ENCODE assay signal across 11 cellular contexts in genomic region chrX:56231706-56232105, GRCh38. TPM values are rescaled to one million over a fixed set of nuclear protein-coding genes. Genes with fewer than 3 reads are reported as not detected.
DNase-seq lines count a peak whose midpoint lies in the region; ATAC-seq, FAIRE-seq and TF ChIP-seq lines count a peak whose summit lies in the region.
"Had no signal": no experiment of that assay in that cellular context is flagged by ENCODE, and none has a peak within 500 bp of the region (broad histone marks: within the 10 kb centered on the region; RNA-seq: fewer than 3 reads in every experiment).

No MANE protein-coding gene starts in this region.

- CTCF ChIA-PET in CD4-positive, alpha-beta T cell (lab: Charles Lee): no interaction called here

- no peaks in the 10 kb centered on the region for H3K36me3 ChIP-seq in Peyer's patch
- H3K36me3 ChIP-seq in esophagus (ENCODE audit: control insufficient read depth in 2 of 2, insufficient read depth in 2 of 2, low read length in 1 of 2): no peaks in the 10 kb centered on the region
- H3K36me3 ChIP-seq in neural cell (ENCODE audit: insufficient read depth, low read length): no peaks in the 10 kb centered on the region

- H3K36me3 Mint-ChIP-seq in CD4-positive, alpha-beta T cell (ENCODE audit: low read depth): no peaks in the 10 kb centered on the region

- TF ChIP-seq RAD21 in neural cell (conservative IDR thresholded peaks at IDR 0.05): no peak

- no peak overlapping the region for H3K9ac ChIP-seq in neural cell (ENCODE audit: low read length)

- H3F3A ChIP-seq in neural cell (ENCODE audit: insufficient read depth, low read length, poor library complexity, severe bottlenecking): no peaks in the 10 kb centered on the region

- TF ChIP-seq CTCF in CD4-positive, alpha-beta T cell (IDR thresholded peaks at IDR 0.05): no peak
- TF ChIP-seq CTCF in Peyer's patch (IDR thresholded peaks at IDR 0.05) (no peak), neural cell (IDR thresholded peaks at IDR 0.05; ENCODE audit: poor library complexity, severe bottlenecking) (no peak)

- H3K9me3 ChIP-seq in CD4-positive, alpha-beta T cell (ENCODE audit: control insufficient read depth, low read length): no peaks in the 10 kb centered on the region
- no peaks in the 10 kb centered on the region for H3K9me3 ChIP-seq in Peyer's patch
- H3K9me3 ChIP-seq in esophagus (ENCODE audit: control insufficient read depth in 2 of 2, insufficient read depth in 1 of 2, low read depth in 1 of 2, low read length in 1 of 2): no peaks in the 10 kb centered on the region
- H3K9me3 ChIP-seq in neural cell (ENCODE audit: low read length): no peaks in the 10 kb centered on the region
- H3K9me3 ChIP-seq: Caco-2 had no signal

- TF ChIP-seq POLR2A in Peyer's patch (IDR thresholded peaks at IDR 0.05) (no peak), GM12892 (IDR thresholded peaks at IDR 0.05; ENCODE audit: low read depth, low read length) (no peak), GM18505 (IDR thresholded peaks at IDR 0.05; ENCODE audit: borderline replicate concordance, extremely low read depth, insufficient read depth, insufficient read length) (no peak)

- no peak for DNase-seq in CD4-positive, alpha-beta T cell
- DNase-seq in Peyer's patch: no peak
- DNase-seq in GM12892 (ENCODE audit: insufficient read length): no peak
- no peak for DNase-seq in activated effector memory CD4-positive, alpha-beta T cell treated with anti-CD3 and anti-CD28 coated beads, Interleukin-2, amount 50 U/mL, for 16 hours
- DNase-seq: Caco-2, NCI-H2029 had no signal

- no peaks in the 10 kb centered on the region for H3K27me3 ChIP-seq in CD4-positive, alpha-beta T cell (ENCODE audit: control insufficient read depth, insufficient read depth, low read length)
- H3K27me3 ChIP-seq in Peyer's patch (no peaks in the 10 kb centered on the region), esophagus (ENCODE audit: control insufficient read depth in 1 of 2, insufficient read depth in 2 of 2, low read length in 2 of 2) (peaks cover 0 to 7% of the 10 kb centered on the region in 2 donors), neural cell (ENCODE audit: insufficient read depth, low read depth, low read length) (no peaks in the 10 kb centered on the region)

- H3K79me2 ChIP-seq in neural cell (replicated peaks; ENCODE audit: insufficient read depth, low read length): no peaks in the 10 kb centered on the region

- H3K4me1 ChIP-seq in Peyer's patch: no peaks in the 10 kb centered on the region
- no peaks in the 10 kb centered on the region for H3K4me1 ChIP-seq in esophagus (ENCODE audit: control insufficient read depth in 2 of 2, insufficient read depth in 2 of 2, low read length in 1 of 2)
- H3K4me1 ChIP-seq: Caco-2 had no signal

- H3K9me3 Mint-ChIP-seq in CD4-positive, alpha-beta T cell: no peaks in the 10 kb centered on the region

- no peaks in the 10 kb centered on the region for H3K9me2 ChIP-seq in neural cell (ENCODE audit: insufficient read depth, low read length)

- no peaks in the 10 kb centered on the region for H3K27me3 Mint-ChIP-seq in CD4-positive, alpha-beta T cell

- POLR2A ChIA-PET in CD4-positive, alpha-beta T cell (lab: Charles Lee): interaction anchor here (1.7 kb wide), 1 partner anchor 163 kb away, joined by 6 read pairs; no protein-coding TSS in a partner anchor

- H2AFZ ChIP-seq in neural cell (ENCODE audit: low read depth, low read length): no peak overlapping the region

- 44 to 47% methylated on average over 9 of the region's 9 CpGs for WGBS in esophagus, 2 donors

- H4K20me1 ChIP-seq in neural cell (ENCODE audit: insufficient read depth): no peaks in the 10 kb centered on the region

- H3K4me3 ChIP-seq in Peyer's patch (peak overlapping the region in 3 of 4 donors; percentile 37 to 49 (median 39)), esophagus (ENCODE audit: low read depth in 1 of 2, low read length in 2 of 2) (peak overlapping the region in 1 of 2 donors; percentile 74), neural cell (ENCODE audit: low read length) (peak overlapping the region; percentile 54)

- H3K27ac Mint-ChIP-seq in CD4-positive, alpha-beta T cell: peak overlapping the region; percentile 74

- peak overlapping the region; percentile 83 for H3K4me3 Mint-ChIP-seq in CD4-positive, alpha-beta T cell

- no peak for ATAC-seq in CD4-positive, alpha-beta T cell (ENCODE audit: poor library complexity)
- ATAC-seq in GM18505 (IDR thresholded peaks at IDR 0.05; ENCODE audit: unreplicated experiment): no peak
- ATAC-seq in GM19324 (IDR thresholded peaks at IDR 0.05; ENCODE audit: low FRiP score, unreplicated experiment): no peak

- H3K4me2 ChIP-seq in neural cell (ENCODE audit: low read length): no peak overlapping the region

- H3K27ac ChIP-seq in CD4-positive, alpha-beta T cell (ENCODE audit: low read depth, low read length): no peak overlapping the region
- H3K27ac ChIP-seq in Peyer's patch: peak overlapping the region in 1 of 4 donors; percentile 59
- peak overlapping the region; percentile 20 to 92 for H3K27ac ChIP-seq in esophagus (ENCODE audit: low read depth in 2 of 2, low read length in 1 of 2)
- peak overlapping the region; percentile 34 for H3K27ac ChIP-seq in neural cell (ENCODE audit: low read length)

- peaks cover 35% of the 10 kb centered on the region for H3K4me1 Mint-ChIP-seq in CD4-positive, alpha-beta T cell (ENCODE audit: low read depth)

- intact Hi-C loops in CD4-positive, alpha-beta T cell (cut with DNase I, micrococcal nuclease): loop anchor here in 1 of 2 experiments (10.0 kb wide), 1 partner anchor 327 kb away; no protein-coding TSS in a partner anchor

- no peak for FAIRE-seq in GM12892 (lab: Jason Lieb, UNC)
- FAIRE-seq: endometrium had no signal

- no peak for TF ChIP-seq EP300 in neural cell (conservative IDR thresholded peaks at IDR 0.05; ENCODE audit: poor library complexity, severe bottlenecking)

TF ChIP-seq in neural cell, 6 proteins besides CTCF, POLR2A, EP300 and RAD21:
- TF ChIP-seq, protein P1, sequence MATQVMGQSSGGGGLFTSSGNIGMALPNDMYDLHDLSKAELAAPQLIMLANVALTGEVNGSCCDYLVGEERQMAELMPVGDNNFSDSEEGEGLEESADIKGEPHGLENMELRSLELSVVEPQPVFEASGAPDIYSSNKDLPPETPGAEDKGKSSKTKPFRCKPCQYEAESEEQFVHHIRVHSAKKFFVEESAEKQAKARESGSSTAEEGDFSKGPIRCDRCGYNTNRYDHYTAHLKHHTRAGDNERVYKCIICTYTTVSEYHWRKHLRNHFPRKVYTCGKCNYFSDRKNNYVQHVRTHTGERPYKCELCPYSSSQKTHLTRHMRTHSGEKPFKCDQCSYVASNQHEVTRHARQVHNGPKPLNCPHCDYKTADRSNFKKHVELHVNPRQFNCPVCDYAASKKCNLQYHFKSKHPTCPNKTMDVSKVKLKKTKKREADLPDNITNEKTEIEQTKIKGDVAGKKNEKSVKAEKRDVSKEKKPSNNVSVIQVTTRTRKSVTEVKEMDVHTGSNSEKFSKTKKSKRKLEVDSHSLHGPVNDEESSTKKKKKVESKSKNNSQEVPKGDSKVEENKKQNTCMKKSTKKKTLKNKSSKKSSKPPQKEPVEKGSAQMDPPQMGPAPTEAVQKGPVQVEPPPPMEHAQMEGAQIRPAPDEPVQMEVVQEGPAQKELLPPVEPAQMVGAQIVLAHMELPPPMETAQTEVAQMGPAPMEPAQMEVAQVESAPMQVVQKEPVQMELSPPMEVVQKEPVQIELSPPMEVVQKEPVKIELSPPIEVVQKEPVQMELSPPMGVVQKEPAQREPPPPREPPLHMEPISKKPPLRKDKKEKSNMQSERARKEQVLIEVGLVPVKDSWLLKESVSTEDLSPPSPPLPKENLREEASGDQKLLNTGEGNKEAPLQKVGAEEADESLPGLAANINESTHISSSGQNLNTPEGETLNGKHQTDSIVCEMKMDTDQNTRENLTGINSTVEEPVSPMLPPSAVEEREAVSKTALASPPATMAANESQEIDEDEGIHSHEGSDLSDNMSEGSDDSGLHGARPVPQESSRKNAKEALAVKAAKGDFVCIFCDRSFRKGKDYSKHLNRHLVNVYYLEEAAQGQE (IDR thresholded peaks at IDR 0.05; ENCODE audit: borderline replicate concordance): no peak
- no peak for TF ChIP-seq TAF1 (IDR thresholded peaks at IDR 0.05; ENCODE audit: low read depth)
- TF ChIP-seq SMC3 (conservative IDR thresholded peaks at IDR 0.05; ENCODE audit: poor library complexity): no peak
- no peak for TF ChIP-seq EZH2 (IDR thresholded peaks at IDR 0.05; ENCODE audit: borderline replicate concordance, insufficient read depth, low read length, poor library complexity, severe bottlenecking)
- TF ChIP-seq MXI1 (conservative IDR thresholded peaks at IDR 0.05; ENCODE audit: poor library complexity, severe bottlenecking): no peak
- TF ChIP-seq POLR2AphosphoS5 (IDR thresholded peaks at IDR 0.05): no peak
TF ChIP-seq in neural cell: peak in this region for 0.

RNA-seq across cellular contexts. Expression of gene KLF8, which starts 0.5 kb away (rescaled TPM):
- total RNA-seq in CD4-positive, alpha-beta T cell: 1 to 10 TPM; 5.6 to 6.2 TPM
- 10 to 100 TPM in 1 of 4 donors, 1 to 10 TPM in 3; 1.2 to 30.5 (median 3.2) TPM for total RNA-seq in Peyer's patch
- polyA plus RNA-seq in esophagus: 10 to 100 TPM; 20.0 to 30.4 TPM
- polyA plus RNA-seq in neural cell: 1.8 and 4.1 TPM in 2 replicates
- polyA minus RNA-seq in neural cell: 6.6 and 9.0 TPM in 2 replicates
- 6.9 TPM for polyA plus RNA-seq in GM12892 (2012; ENCODE audit: missing spikeins)
